1 cellular context compared by ENCODE assay signal in genomic region chrX:75609361-75609760, GRCh38.
TF ChIP-seq lines count a peak whose summit lies in the region.

No MANE protein-coding gene starts in this region.

TF ChIP-seq in A549, 52 proteins besides CTCF, POLR2A, EP300 and RAD21 (continued from another document):
- TF ChIP-seq GATA3 (IDR thresholded peaks at IDR 0.05; ENCODE audit: borderline replicate concordance), result no peak
- no peak for TF ChIP-seq HDAC2 (IDR thresholded peaks at IDR 0.05)
- TF ChIP-seq MYC (IDR thresholded peaks at IDR 0.05; ENCODE audit: borderline replicate concordance, low read length), result no peak
- no peak for TF ChIP-seq CBX2 (IDR thresholded peaks at IDR 0.05; ENCODE audit: borderline replicate concordance, low read depth)
- no peak for TF ChIP-seq RFX5 (IDR thresholded peaks at IDR 0.05)
- no peak for TF ChIP-seq NFE2L2 (conservative IDR thresholded peaks at IDR 0.05; ENCODE audit: low read length)
- no peak for TF ChIP-seq MAFK (IDR thresholded peaks at IDR 0.05; ENCODE audit: partially characterized antibody)
- TF ChIP-seq PHF8 (IDR thresholded peaks at IDR 0.05; ENCODE audit: borderline replicate concordance, low read depth), result no peak
- no peak for TF ChIP-seq HOXB13 (CRISPR knock-in tag; IDR thresholded peaks at IDR 0.05; ENCODE audit: low read depth)
